1 cellular context compared by ENCODE assay signal in genomic region chr5:78271766-78272165, GRCh38.
TF ChIP-seq lines count a peak whose summit lies in the region.

No MANE protein-coding gene starts in this region.

TF ChIP-seq in GM12878, 131 proteins besides CTCF, POLR2A, EP300 and RAD21 (continued from another document):
- TF ChIP-seq PRDM15 (CRISPR knock-in tag; IDR thresholded peaks at IDR 0.05) = no peak
- no peak for TF ChIP-seq NFIC (IDR thresholded peaks at IDR 0.05; ENCODE audit: low read depth, low read length)
- TF ChIP-seq MTA2 (IDR thresholded peaks at IDR 0.05; ENCODE audit: low read depth) = no peak
- TF ChIP-seq FOS (IDR thresholded peaks at IDR 0.05; ENCODE audit: borderline replicate concordance, extremely low read depth, insufficient read length) = no peak
- TF ChIP-seq ZBTB40 (IDR thresholded peaks at IDR 0.05; ENCODE audit: borderline replicate concordance) = no peak
- no peak for TF ChIP-seq NFYA (IDR thresholded peaks at IDR 0.05; ENCODE audit: borderline replicate concordance, low read depth, low read length)
